ENCODE assay signal across 11 cellular contexts in the genomic region with DNA sequence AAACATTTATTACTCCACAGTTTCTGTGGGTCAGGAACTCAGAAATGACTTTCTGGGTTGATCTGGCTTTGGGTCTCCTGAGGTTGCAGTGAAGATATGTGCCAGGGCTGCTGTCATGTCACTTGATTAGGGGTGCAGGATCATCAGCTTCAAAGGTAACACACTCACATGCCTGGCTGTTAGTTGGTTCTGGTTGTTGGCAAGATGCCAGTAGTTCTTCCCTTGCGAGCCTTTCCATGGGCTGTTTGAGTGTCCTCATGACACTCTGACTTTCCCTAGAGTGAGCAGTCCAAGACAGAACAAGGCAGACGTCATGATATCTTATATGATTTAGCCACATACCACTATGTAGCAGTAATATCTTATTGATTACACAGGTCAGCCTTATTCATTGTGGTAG. TPM values are rescaled to one million over a fixed set of nuclear protein-coding genes. Genes with fewer than 3 reads are reported as not detected.
DNase-seq lines count a peak whose midpoint lies in the region; ATAC-seq, FAIRE-seq and TF ChIP-seq lines count a peak whose summit lies in the region.
"Had no signal": no experiment of that assay in that cellular context is flagged by ENCODE, and none has a peak within 500 bp of the region (broad histone marks: within the 10 kb centered on the region; RNA-seq: fewer than 3 reads in every experiment).

No MANE protein-coding gene starts in this region.

- H3K4me1 Mint-ChIP-seq in activated naive CD8-positive, alpha-beta T cell (ENCODE audit: low read depth), result peaks cover 42% of the 10 kb centered on the region
- H3K4me1 Mint-ChIP-seq in activated naive CD8-positive, alpha-beta T cell treated with anti-CD3 and anti-CD28 coated beads, Interleukin-2, amount 50 U/mL, for 24 hours, result peaks cover 41% of the 10 kb centered on the region
- peaks cover 24% of the 10 kb centered on the region for H3K4me1 Mint-ChIP-seq in stimulated activated effector memory CD8-positive, alpha-beta T cell treated with anti-CD3 and anti-CD28 coated beads, Interleukin-12 subunit alpha, Interleukin-12 subunit beta, amount 100 ng/mL, for 72 hours

- dilution Hi-C loops in endothelial cell of umbilical vein (cut with MboI; ENCODE audit: extremely low pct_ligation_motif_present, low sequenced_read_pairs), result no loop called here

- H3K27ac ChIP-seq in endothelial cell of umbilical vein (ENCODE audit: insufficient read depth, low read depth, low read length), result no peak overlapping the region
- H3K27ac ChIP-seq in spleen, result no peak overlapping the region

- H3K36me3 Mint-ChIP-seq in activated naive CD8-positive, alpha-beta T cell, result peaks cover 1% of the 10 kb centered on the region
- H3K36me3 Mint-ChIP-seq in activated naive CD8-positive, alpha-beta T cell treated with anti-CD3 and anti-CD28 coated beads, Interleukin-2, amount 50 U/mL, for 24 hours (ENCODE audit: low read depth), result no peaks in the 10 kb centered on the region
- peaks cover 11% of the 10 kb centered on the region for H3K36me3 Mint-ChIP-seq in stimulated activated effector memory CD8-positive, alpha-beta T cell treated with anti-CD3 and anti-CD28 coated beads, Interleukin-12 subunit alpha, Interleukin-12 subunit beta, amount 100 ng/mL, for 72 hours

- ATAC-seq in activated naive CD8-positive, alpha-beta T cell treated with anti-CD3 and anti-CD28 coated beads, Interleukin-2, amount 50 U/mL, for 24 hours, result no peak
- no peak for ATAC-seq in stimulated activated effector memory CD8-positive, alpha-beta T cell treated with anti-CD3 and anti-CD28 coated beads, Interleukin-12 subunit alpha, Interleukin-12 subunit beta, amount 100 ng/mL, for 72 hours

- H3K9ac ChIP-seq in endothelial cell of umbilical vein (replicated peaks; ENCODE audit: extremely low read depth, insufficient read depth, low read length), result no peak overlapping the region

- WGBS in spleen, 5 donors, result 76 to 92% (median 86%) methylated on average over 2 of the region's 2 CpGs

- H3K9me3 ChIP-seq in endothelial cell of umbilical vein (replicated peaks; ENCODE audit: control insufficient read depth, insufficient read depth, low read length), result no peaks in the 10 kb centered on the region
- H3K9me3 ChIP-seq in spleen, result no peaks in the 10 kb centered on the region
- H3K9me3 ChIP-seq: uterus had no signal

- intact Hi-C loops in endothelial cell of umbilical vein (cut with micrococcal nuclease), result loop anchor here (5.0 kb wide), 1 partner anchor 513 kb away; no protein-coding TSS in a partner anchor
- intact Hi-C loops in spleen (cut with DNase I; ENCODE audit: low total_unique reads), result loop anchor here (10.0 kb wide), 1 partner anchor 156 kb away; a partner anchor contains a TSS

- H3K27me3 ChIP-seq in endothelial cell of umbilical vein (ENCODE audit: control insufficient read depth in 2 of 2, insufficient read depth in 2 of 2, low read length in 2 of 2), result no peaks in the 10 kb centered on the region
- no peaks in the 10 kb centered on the region for H3K27me3 ChIP-seq in spleen (replicated peaks in 1 of 7)
- H3K27me3 ChIP-seq: uterus had no signal

- BruUV-seq in endothelial cell of umbilical vein (replicated peaks; lab: Mats Ljungman, UMichigan), result no TSS peak

- TF ChIP-seq POLR2A in endothelial cell of umbilical vein (IDR thresholded peaks at IDR 0.05; ENCODE audit: low read depth, low read length) (no peak), spleen (IDR thresholded peaks at IDR 0.05) (no peak)

- H3K36me3 ChIP-seq in endothelial cell of umbilical vein (ENCODE audit: control insufficient read depth in 2 of 2, extremely low read depth in 1 of 2, insufficient read depth in 2 of 2, low read length in 2 of 2), result no peaks in the 10 kb centered on the region
- peaks cover 0 to 28% (median 3%) of the 10 kb centered on the region in 6 donors for H3K36me3 ChIP-seq in spleen
- H3K36me3 ChIP-seq: uterus had no signal

- H3K4me1 ChIP-seq in endothelial cell of umbilical vein (ENCODE audit: control insufficient read depth, extremely low read depth, insufficient read depth, low read length) (peaks cover 15% of the 10 kb centered on the region), spleen (peaks cover 15 to 42% (median 33%) of the 10 kb centered on the region in 6 donors)

- CTCF ChIA-PET in endothelial cell of umbilical vein (lab: Charles Lee), result interaction anchor here (0.7 to 3.3 kb wide), 4 partner anchors 11 to 522 kb away, joined by 3 to 36 read pairs (median 4); no protein-coding TSS in a partner anchor

- H3K4me3 ChIP-seq in endothelial cell of umbilical vein (replicated peaks in 1 of 3; ENCODE audit: insufficient read depth in 1 of 3, low read depth in 1 of 3, low read length in 3 of 3) (no peak overlapping the region), spleen (peak overlapping the region in 1 of 8 donors; percentile 86)

- H4K20me1 ChIP-seq in endothelial cell of umbilical vein (replicated peaks; ENCODE audit: control insufficient read depth, extremely low read depth, insufficient read depth, low read length), result no peaks in the 10 kb centered on the region

- peak overlapping the region; percentile 98 for H3K4me3 Mint-ChIP-seq in activated naive CD8-positive, alpha-beta T cell
- H3K4me3 Mint-ChIP-seq in activated naive CD8-positive, alpha-beta T cell treated with anti-CD3 and anti-CD28 coated beads, Interleukin-2, amount 50 U/mL, for 24 hours, result no peak overlapping the region
- H3K4me3 Mint-ChIP-seq in stimulated activated effector memory CD8-positive, alpha-beta T cell treated with anti-CD3 and anti-CD28 coated beads, Interleukin-12 subunit alpha, Interleukin-12 subunit beta, amount 100 ng/mL, for 72 hours, result peak overlapping the region; percentile 93

- no peaks in the 10 kb centered on the region for H3K9me1 ChIP-seq in endothelial cell of umbilical vein (replicated peaks; ENCODE audit: control insufficient read depth, extremely low read depth, insufficient read depth, low read length)

- POLR2A ChIA-PET in endothelial cell of umbilical vein (lab: Charles Lee), result no interaction called here

- FAIRE-seq in endothelial cell of umbilical vein (lab: Jason Lieb, UNC), result no peak

- peak overlapping the region; percentile 98 for H3K4me2 ChIP-seq in endothelial cell of umbilical vein (ENCODE audit: insufficient read depth, low read length)

- no peaks in the 10 kb centered on the region for H3K9me3 Mint-ChIP-seq in activated naive CD8-positive, alpha-beta T cell (ENCODE audit: low read depth)
- H3K9me3 Mint-ChIP-seq in activated naive CD8-positive, alpha-beta T cell treated with anti-CD3 and anti-CD28 coated beads, Interleukin-2, amount 50 U/mL, for 24 hours, result no peaks in the 10 kb centered on the region
- no peaks in the 10 kb centered on the region for H3K9me3 Mint-ChIP-seq in stimulated activated effector memory CD8-positive, alpha-beta T cell treated with anti-CD3 and anti-CD28 coated beads, Interleukin-12 subunit alpha, Interleukin-12 subunit beta, amount 100 ng/mL, for 72 hours

- H2AFZ ChIP-seq in endothelial cell of umbilical vein (ENCODE audit: low read depth, low read length), result no peak overlapping the region

- DNase-seq in activated naive CD8-positive, alpha-beta T cell treated with anti-CD3 and anti-CD28 coated beads, Interleukin-2, amount 50 U/mL, for 24 hours, result no peak
- peak; percentile 20 for DNase-seq in NCI-H82 treated with DMSO at 0.1 percent for 48 hours (lab: John Stamatoyannopoulos, UW; ENCODE audit: unreplicated experiment)
- DNase-seq in endothelial cell of umbilical vein (ENCODE audit: low read depth, low spot score), result no peak
- no peak for DNase-seq in stimulated activated effector memory CD8-positive, alpha-beta T cell treated with anti-CD3 and anti-CD28 coated beads, Interleukin-12 subunit alpha, Interleukin-12 subunit beta, amount 100 ng/mL, for 72 hours (ENCODE audit: low spot score in 2 of 2)
- DNase-seq in spleen, result no peak
- no peak for DNase-seq in NCI-H226
- no peak for DNase-seq in amniotic stem cell (lab: John Stamatoyannopoulos, UW)
- DNase-seq: activated CD4-positive, alpha-beta T cell treated with anti-CD3 and anti-CD28 coated beads, Interleukin-2, amount 50 U/mL, for 48 hours; H7 had no signal

- TF ChIP-seq CTCF in endothelial cell of umbilical vein (IDR thresholded peaks at IDR 0.05; ENCODE audit: extremely low read depth in 1 of 2, insufficient read depth in 1 of 2, low read depth in 1 of 2, low read length in 2 of 2) (no peak), spleen (IDR thresholded peaks at IDR 0.05 in 8 of 11, conservative IDR thresholded peaks at IDR 0.05 in 3 of 11) (no peak)

- no peak overlapping the region for H3K27ac Mint-ChIP-seq in activated naive CD8-positive, alpha-beta T cell
- no peak overlapping the region for H3K27ac Mint-ChIP-seq in activated naive CD8-positive, alpha-beta T cell treated with anti-CD3 and anti-CD28 coated beads, Interleukin-2, amount 50 U/mL, for 24 hours
- no peak overlapping the region for H3K27ac Mint-ChIP-seq in stimulated activated effector memory CD8-positive, alpha-beta T cell treated with anti-CD3 and anti-CD28 coated beads, Interleukin-12 subunit alpha, Interleukin-12 subunit beta, amount 100 ng/mL, for 72 hours

- no peaks in the 10 kb centered on the region for H3K27me3 Mint-ChIP-seq in activated naive CD8-positive, alpha-beta T cell
- H3K27me3 Mint-ChIP-seq in activated naive CD8-positive, alpha-beta T cell treated with anti-CD3 and anti-CD28 coated beads, Interleukin-2, amount 50 U/mL, for 24 hours, result no peaks in the 10 kb centered on the region

- peaks cover 8% of the 10 kb centered on the region for H3K79me2 ChIP-seq in endothelial cell of umbilical vein (ENCODE audit: control insufficient read depth, insufficient read depth, low read length)

RNA-seq across cellular contexts. Expression of a gene that starts 1.8 kb away (rescaled TPM):
- total RNA-seq in endothelial cell of umbilical vein (3.6 and 4.3 TPM in 2 replicates), spleen (10 to 100 TPM in 2 of 7 donors, 1 to 10 TPM in 5; 5.9 to 12.8 (median 7.2) TPM)
- polyA plus RNA-seq in endothelial cell of umbilical vein (0.78 and 1.0 TPM in 2 replicates), spleen (1 to 10 TPM; 1.3 to 1.8 (median 1.7) TPM)
- 1.6 TPM in 2 replicates for polyA plus RNA-seq in endothelial cell of umbilical vein (2011; cell fraction: cytosol; rRNA removed)
- 4.1 and 4.9 TPM in 2 replicates for polyA plus RNA-seq in endothelial cell of umbilical vein (2011; cell fraction: nucleus; rRNA removed)
- 2.5 and 2.9 TPM in 2 replicates for polyA plus RNA-seq in endothelial cell of umbilical vein (2012)
- polyA minus RNA-seq in endothelial cell of umbilical vein, result 1.8 and 1.9 TPM in 2 replicates
- polyA minus RNA-seq in endothelial cell of umbilical vein (2011; cell fraction: cytosol; rRNA and poly(A)+ RNA removed), result 1.1 TPM
- 5.7 and 7.1 TPM in 2 replicates for polyA minus RNA-seq in endothelial cell of umbilical vein (2011; cell fraction: nucleus; rRNA and poly(A)+ RNA removed)

RNA-seq across cellular contexts. Expression of a gene that starts 2.1 kb away (rescaled TPM):
- 12.8 and 16.1 TPM in 2 replicates for total RNA-seq in endothelial cell of umbilical vein
- 7.4 and 7.9 TPM in 2 replicates for polyA plus RNA-seq in endothelial cell of umbilical vein
- polyA plus RNA-seq in endothelial cell of umbilical vein (2011; cell fraction: cytosol; rRNA removed), result 10.0 and 11.1 TPM in 2 replicates
- polyA plus RNA-seq in endothelial cell of umbilical vein (2011; cell fraction: nucleus; rRNA removed), result 12.6 and 15.5 TPM in 2 replicates
- polyA plus RNA-seq in endothelial cell of umbilical vein (2012), result 9.8 and 15.7 TPM in 2 replicates
- polyA minus RNA-seq in endothelial cell of umbilical vein, result 39.1 and 40.5 TPM in 2 replicates
- polyA minus RNA-seq in endothelial cell of umbilical vein (2011; cell fraction: cytosol; rRNA and poly(A)+ RNA removed), result 21.1 TPM
- 9.7 and 17.6 TPM in 2 replicates for polyA minus RNA-seq in endothelial cell of umbilical vein (2011; cell fraction: nucleus; rRNA and poly(A)+ RNA removed)
- total RNA-seq in spleen, result 10 to 100 TPM; 18.2 to 35.6 (median 22.6) TPM
- polyA plus RNA-seq in spleen, result 10 to 100 TPM in 2 of 3 donors, 1 to 10 TPM in 1; 7.7 to 11.2 (median 10.8) TPM
